1 cellular context compared by ENCODE assay signal in the genomic region with DNA sequence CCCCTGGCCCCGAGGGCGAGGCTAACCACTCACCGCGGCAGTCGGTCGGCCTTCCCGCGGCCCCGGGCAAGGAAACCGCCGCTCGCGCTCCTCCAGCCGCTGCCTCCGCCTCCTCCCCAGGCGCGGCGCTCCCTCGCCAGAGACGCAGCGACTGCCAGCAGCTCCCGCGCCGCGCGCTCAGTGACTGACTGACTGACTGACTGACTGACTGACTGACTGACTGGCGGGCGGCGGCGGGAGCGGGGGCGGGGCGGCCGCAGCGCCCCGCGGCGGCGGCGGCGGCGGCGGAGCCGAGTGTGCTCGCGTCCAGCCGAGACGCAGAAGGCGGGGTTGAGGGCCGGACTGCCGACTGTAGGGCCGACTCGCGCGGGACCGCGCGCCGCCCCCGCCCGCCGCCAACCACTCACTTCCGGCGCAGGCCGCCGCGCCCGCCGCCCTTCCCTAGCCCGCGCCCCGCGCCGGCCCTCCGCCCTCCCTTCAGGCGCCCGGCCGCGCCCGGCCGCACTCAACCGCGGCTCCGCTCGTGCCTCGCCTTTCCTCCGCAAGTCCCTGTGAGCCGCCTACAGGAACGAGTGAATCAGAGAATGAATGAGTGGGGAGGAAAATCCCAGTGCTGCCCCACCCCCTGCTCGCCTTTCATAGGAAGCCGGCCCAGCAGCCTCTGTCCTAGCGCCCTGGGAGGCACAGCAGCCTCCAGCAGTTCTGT.
TF ChIP-seq lines count a peak whose summit lies in the region.

A gene with protein sequence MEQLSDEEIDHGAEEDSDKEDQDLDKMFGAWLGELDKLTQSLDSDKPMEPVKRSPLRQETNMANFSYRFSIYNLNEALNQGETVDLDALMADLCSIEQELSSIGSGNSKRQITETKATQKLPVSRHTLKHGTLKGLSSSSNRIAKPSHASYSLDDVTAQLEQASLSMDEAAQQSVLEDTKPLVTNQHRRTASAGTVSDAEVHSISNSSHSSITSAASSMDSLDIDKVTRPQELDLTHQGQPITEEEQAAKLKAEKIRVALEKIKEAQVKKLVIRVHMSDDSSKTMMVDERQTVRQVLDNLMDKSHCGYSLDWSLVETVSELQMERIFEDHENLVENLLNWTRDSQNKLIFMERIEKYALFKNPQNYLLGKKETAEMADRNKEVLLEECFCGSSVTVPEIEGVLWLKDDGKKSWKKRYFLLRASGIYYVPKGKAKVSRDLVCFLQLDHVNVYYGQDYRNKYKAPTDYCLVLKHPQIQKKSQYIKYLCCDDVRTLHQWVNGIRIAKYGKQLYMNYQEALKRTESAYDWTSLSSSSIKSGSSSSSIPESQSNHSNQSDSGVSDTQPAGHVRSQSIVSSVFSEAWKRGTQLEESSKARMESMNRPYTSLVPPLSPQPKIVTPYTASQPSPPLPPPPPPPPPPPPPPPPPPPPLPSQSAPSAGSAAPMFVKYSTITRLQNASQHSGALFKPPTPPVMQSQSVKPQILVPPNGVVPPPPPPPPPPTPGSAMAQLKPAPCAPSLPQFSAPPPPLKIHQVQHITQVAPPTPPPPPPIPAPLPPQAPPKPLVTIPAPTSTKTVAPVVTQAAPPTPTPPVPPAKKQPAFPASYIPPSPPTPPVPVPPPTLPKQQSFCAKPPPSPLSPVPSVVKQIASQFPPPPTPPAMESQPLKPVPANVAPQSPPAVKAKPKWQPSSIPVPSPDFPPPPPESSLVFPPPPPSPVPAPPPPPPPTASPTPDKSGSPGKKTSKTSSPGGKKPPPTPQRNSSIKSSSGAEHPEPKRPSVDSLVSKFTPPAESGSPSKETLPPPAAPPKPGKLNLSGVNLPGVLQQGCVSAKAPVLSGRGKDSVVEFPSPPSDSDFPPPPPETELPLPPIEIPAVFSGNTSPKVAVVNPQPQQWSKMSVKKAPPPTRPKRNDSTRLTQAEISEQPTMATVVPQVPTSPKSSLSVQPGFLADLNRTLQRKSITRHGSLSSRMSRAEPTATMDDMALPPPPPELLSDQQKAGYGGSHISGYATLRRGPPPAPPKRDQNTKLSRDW (minus strand): TSS at position 224 of the 706 bp plus-strand sequence. CDS start 39,948 bp downstream, outside the sequence.

TF ChIP-seq in HepG2, 621 proteins besides CTCF, POLR2A, EP300 and RAD21 (continued from another document and continues in another):
- TF ChIP-seq, protein P1, sequence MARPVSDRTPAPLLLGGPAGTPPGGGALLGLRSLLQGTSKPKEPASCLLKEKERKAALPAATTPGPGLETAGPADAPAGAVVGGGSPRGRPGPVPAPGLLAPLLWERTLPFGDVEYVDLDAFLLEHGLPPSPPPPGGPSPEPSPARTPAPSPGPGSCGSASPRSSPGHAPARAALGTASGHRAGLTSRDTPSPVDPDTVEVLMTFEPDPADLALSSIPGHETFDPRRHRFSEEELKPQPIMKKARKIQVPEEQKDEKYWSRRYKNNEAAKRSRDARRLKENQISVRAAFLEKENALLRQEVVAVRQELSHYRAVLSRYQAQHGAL (CRISPR knock-in tag; IDR thresholded peaks at IDR 0.05; ENCODE audit: not compliant biosample characterization): no peak
- TF ChIP-seq CBX1 (IDR thresholded peaks at IDR 0.05; ENCODE audit: low read depth): peak; percentile 68
- TF ChIP-seq MAFG (CRISPR knock-in tag; IDR thresholded peaks at IDR 0.05): 0 out of 2 replicates have a peak, but pooled peaks have one; percentile 38
- TF ChIP-seq, protein P2, sequence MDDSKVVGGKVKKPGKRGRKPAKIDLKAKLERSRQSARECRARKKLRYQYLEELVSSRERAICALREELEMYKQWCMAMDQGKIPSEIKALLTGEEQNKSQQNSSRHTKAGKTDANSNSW (CRISPR knock-in tag; IDR thresholded peaks at IDR 0.05; ENCODE audit: borderline replicate concordance): peak; percentile 14; the same call in 1 of the 2 replicates
- no peak for TF ChIP-seq ELF4 (CRISPR knock-in tag; IDR thresholded peaks at IDR 0.05; ENCODE audit: borderline replicate concordance)
- TF ChIP-seq, protein P3, sequence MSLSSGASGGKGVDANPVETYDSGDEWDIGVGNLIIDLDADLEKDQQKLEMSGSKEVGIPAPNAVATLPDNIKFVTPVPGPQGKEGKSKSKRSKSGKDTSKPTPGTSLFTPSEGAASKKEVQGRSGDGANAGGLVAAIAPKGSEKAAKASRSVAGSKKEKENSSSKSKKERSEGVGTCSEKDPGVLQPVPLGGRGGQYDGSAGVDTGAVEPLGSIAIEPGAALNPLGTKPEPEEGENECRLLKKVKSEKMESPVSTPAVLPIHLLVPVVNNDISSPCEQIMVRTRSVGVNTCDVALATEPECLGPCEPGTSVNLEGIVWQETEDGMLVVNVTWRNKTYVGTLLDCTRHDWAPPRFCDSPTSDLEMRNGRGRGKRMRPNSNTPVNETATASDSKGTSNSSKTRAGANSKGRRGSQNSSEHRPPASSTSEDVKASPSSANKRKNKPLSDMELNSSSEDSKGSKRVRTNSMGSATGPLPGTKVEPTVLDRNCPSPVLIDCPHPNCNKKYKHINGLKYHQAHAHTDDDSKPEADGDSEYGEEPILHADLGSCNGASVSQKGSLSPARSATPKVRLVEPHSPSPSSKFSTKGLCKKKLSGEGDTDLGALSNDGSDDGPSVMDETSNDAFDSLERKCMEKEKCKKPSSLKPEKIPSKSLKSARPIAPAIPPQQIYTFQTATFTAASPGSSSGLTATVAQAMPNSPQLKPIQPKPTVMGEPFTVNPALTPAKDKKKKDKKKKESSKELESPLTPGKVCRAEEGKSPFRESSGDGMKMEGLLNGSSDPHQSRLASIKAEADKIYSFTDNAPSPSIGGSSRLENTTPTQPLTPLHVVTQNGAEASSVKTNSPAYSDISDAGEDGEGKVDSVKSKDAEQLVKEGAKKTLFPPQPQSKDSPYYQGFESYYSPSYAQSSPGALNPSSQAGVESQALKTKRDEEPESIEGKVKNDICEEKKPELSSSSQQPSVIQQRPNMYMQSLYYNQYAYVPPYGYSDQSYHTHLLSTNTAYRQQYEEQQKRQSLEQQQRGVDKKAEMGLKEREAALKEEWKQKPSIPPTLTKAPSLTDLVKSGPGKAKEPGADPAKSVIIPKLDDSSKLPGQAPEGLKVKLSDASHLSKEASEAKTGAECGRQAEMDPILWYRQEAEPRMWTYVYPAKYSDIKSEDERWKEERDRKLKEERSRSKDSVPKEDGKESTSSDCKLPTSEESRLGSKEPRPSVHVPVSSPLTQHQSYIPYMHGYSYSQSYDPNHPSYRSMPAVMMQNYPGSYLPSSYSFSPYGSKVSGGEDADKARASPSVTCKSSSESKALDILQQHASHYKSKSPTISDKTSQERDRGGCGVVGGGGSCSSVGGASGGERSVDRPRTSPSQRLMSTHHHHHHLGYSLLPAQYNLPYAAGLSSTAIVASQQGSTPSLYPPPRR (CRISPR knock-in tag; IDR thresholded peaks at IDR 0.05; ENCODE audit: borderline replicate concordance): peak; percentile 5; the same call in 1 of the 2 replicates
- peak; percentile 32; the same call in 1 of the 2 replicates for TF ChIP-seq ZNF274 (CRISPR knock-in tag; IDR thresholded peaks at IDR 0.05)
- TF ChIP-seq, protein P4, sequence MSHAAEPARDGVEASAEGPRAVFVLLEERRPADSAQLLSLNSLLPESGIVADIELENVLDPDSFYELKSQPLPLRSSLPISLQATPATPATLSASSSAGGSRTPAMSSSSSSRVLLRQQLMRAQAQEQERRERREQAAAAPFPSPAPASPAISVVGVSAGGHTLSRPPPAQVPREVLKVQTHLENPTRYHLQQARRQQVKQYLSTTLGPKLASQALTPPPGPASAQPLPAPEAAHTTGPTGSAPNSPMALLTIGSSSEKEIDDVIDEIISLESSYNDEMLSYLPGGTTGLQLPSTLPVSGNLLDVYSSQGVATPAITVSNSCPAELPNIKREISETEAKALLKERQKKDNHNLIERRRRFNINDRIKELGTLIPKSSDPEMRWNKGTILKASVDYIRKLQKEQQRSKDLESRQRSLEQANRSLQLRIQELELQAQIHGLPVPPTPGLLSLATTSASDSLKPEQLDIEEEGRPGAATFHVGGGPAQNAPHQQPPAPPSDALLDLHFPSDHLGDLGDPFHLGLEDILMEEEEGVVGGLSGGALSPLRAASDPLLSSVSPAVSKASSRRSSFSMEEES (CRISPR knock-in tag; IDR thresholded peaks at IDR 0.05): no peak
- TF ChIP-seq, protein P5, sequence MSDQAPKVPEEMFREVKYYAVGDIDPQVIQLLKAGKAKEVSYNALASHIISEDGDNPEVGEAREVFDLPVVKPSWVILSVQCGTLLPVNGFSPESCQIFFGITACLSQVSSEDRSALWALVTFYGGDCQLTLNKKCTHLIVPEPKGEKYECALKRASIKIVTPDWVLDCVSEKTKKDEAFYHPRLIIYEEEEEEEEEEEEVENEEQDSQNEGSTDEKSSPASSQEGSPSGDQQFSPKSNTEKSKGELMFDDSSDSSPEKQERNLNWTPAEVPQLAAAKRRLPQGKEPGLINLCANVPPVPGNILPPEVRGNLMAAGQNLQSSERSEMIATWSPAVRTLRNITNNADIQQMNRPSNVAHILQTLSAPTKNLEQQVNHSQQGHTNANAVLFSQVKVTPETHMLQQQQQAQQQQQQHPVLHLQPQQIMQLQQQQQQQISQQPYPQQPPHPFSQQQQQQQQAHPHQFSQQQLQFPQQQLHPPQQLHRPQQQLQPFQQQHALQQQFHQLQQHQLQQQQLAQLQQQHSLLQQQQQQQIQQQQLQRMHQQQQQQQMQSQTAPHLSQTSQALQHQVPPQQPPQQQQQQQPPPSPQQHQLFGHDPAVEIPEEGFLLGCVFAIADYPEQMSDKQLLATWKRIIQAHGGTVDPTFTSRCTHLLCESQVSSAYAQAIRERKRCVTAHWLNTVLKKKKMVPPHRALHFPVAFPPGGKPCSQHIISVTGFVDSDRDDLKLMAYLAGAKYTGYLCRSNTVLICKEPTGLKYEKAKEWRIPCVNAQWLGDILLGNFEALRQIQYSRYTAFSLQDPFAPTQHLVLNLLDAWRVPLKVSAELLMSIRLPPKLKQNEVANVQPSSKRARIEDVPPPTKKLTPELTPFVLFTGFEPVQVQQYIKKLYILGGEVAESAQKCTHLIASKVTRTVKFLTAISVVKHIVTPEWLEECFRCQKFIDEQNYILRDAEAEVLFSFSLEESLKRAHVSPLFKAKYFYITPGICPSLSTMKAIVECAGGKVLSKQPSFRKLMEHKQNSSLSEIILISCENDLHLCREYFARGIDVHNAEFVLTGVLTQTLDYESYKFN (CRISPR knock-in tag; conservative IDR thresholded peaks at IDR 0.05): no peak
- TF ChIP-seq KAT7 (CRISPR knock-in tag; IDR thresholded peaks at IDR 0.05; ENCODE audit: borderline replicate concordance): peak; percentile 15; the same call in 1 of the 2 replicates
- TF ChIP-seq, protein P6, sequence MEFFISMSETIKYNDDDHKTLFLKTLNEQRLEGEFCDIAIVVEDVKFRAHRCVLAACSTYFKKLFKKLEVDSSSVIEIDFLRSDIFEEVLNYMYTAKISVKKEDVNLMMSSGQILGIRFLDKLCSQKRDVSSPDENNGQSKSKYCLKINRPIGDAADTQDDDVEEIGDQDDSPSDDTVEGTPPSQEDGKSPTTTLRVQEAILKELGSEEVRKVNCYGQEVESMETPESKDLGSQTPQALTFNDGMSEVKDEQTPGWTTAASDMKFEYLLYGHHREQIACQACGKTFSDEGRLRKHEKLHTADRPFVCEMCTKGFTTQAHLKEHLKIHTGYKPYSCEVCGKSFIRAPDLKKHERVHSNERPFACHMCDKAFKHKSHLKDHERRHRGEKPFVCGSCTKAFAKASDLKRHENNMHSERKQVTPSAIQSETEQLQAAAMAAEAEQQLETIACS (CRISPR knock-in tag; IDR thresholded peaks at IDR 0.05): peak; percentile 75
- peak; percentile 60; the same call in 1 of the 2 replicates for TF ChIP-seq KDM2A (CRISPR knock-in tag; IDR thresholded peaks at IDR 0.05; ENCODE audit: borderline replicate concordance, low read depth)
- TF ChIP-seq, protein P7, sequence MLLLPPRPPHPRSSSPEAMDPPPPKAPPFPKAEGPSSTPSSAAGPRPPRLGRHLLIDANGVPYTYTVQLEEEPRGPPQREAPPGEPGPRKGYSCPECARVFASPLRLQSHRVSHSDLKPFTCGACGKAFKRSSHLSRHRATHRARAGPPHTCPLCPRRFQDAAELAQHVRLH (CRISPR knock-in tag; IDR thresholded peaks at IDR 0.05; ENCODE audit: borderline replicate concordance, low read depth): no peak; the same call in none of the 2 replicates
- TF ChIP-seq, protein P8, sequence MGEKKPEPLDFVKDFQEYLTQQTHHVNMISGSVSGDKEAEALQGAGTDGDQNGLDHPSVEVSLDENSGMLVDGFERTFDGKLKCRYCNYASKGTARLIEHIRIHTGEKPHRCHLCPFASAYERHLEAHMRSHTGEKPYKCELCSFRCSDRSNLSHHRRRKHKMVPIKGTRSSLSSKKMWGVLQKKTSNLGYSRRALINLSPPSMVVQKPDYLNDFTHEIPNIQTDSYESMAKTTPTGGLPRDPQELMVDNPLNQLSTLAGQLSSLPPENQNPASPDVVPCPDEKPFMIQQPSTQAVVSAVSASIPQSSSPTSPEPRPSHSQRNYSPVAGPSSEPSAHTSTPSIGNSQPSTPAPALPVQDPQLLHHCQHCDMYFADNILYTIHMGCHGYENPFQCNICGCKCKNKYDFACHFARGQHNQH (CRISPR knock-in tag; IDR thresholded peaks at IDR 0.05): no peak
- no peak for TF ChIP-seq HMG20B (CRISPR knock-in tag; conservative IDR thresholded peaks at IDR 0.05)
- TF ChIP-seq LCORL (IDR thresholded peaks at IDR 0.05): no peak
- 0 out of 2 replicates have a peak, but pooled peaks have one; percentile 12 for TF ChIP-seq LCORL (CRISPR knock-in tag; IDR thresholded peaks at IDR 0.05)
- TF ChIP-seq, protein P9, sequence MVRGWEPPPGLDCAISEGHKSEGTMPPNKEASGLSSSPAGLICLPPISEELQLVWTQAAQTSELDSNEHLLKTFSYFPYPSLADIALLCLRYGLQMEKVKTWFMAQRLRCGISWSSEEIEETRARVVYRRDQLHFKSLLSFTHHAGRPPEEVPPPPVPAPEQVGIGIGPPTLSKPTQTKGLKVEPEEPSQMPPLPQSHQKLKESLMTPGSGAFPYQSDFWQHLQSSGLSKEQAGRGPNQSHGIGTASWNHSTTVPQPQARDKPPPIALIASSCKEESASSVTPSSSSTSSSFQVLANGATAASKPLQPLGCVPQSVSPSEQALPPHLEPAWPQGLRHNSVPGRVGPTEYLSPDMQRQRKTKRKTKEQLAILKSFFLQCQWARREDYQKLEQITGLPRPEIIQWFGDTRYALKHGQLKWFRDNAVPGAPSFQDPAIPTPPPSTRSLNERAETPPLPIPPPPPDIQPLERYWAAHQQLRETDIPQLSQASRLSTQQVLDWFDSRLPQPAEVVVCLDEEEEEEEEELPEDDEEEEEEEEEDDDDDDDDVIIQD (CRISPR knock-in tag; IDR thresholded peaks at IDR 0.05; ENCODE audit: low read depth): 0 out of 2 replicates have a peak, but pooled peaks have one; percentile 7
- peak; percentile 75 for TF ChIP-seq ZFX (CRISPR knock-in tag; IDR thresholded peaks at IDR 0.05; ENCODE audit: low read depth)
- 0 out of 2 replicates have a peak, but pooled peaks have one; percentile 36 for TF ChIP-seq KLF15 (CRISPR knock-in tag; IDR thresholded peaks at IDR 0.05; ENCODE audit: borderline replicate concordance)
- TF ChIP-seq, protein P10, sequence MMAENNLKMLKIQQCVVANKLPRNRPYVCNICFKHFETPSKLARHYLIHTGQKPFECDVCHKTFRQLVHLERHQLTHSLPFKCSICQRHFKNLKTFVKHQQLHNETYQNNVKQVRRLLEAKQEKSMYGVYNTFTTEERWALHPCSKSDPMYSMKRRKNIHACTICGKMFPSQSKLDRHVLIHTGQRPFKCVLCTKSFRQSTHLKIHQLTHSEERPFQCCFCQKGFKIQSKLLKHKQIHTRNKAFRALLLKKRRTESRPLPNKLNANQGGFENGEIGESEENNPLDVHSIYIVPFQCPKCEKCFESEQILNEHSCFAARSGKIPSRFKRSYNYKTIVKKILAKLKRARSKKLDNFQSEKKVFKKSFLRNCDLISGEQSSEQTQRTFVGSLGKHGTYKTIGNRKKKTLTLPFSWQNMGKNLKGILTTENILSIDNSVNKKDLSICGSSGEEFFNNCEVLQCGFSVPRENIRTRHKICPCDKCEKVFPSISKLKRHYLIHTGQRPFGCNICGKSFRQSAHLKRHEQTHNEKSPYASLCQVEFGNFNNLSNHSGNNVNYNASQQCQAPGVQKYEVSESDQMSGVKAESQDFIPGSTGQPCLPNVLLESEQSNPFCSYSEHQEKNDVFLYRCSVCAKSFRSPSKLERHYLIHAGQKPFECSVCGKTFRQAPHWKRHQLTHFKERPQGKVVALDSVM (CRISPR knock-in tag; IDR thresholded peaks at IDR 0.05): peak; percentile 98
- TF ChIP-seq, protein P11, sequence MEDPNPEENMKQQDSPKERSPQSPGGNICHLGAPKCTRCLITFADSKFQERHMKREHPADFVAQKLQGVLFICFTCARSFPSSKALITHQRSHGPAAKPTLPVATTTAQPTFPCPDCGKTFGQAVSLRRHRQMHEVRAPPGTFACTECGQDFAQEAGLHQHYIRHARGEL (CRISPR knock-in tag; IDR thresholded peaks at IDR 0.05): peak; percentile 82
- no peak for TF ChIP-seq GZF1 (CRISPR knock-in tag; IDR thresholded peaks at IDR 0.05)
